Comparison of ENCODE assay signal across 23 cellular contexts in the genomic region with DNA sequence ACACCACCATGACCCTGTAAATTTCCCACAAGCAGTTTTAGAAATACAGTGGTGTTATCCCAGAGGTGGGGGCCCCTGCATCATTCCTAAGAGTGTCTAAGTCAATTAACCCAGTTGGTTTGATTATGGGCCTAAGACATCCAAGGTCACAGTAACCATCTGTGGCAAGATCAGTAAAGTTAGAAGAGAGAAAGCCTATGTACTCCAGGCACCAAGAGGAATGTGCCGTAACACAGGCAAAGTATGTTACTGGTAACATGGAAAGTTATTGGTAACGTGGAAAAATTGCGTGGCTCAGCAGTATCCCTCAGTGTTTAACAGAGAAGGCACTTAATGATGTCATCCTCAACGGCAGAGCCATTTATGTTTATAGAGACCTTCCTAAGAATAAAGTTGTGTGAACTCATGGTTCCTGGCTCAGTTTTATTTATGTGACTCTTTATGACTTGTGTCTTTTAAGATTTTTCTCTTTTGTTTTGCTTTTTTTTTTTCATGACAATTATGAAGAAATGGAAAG.
DNase-seq lines count a peak whose midpoint lies in the region; ATAC-seq and TF ChIP-seq lines count a peak whose summit lies in the region.
"Had no signal": no experiment of that assay in that cellular context is flagged by ENCODE, and none has a peak within 500 bp of the region (broad histone marks: within the 10 kb centered on the region; RNA-seq: fewer than 3 reads in every experiment).

No MANE protein-coding gene starts in this region.

- no peak overlapping the region for H3K4me2 ChIP-seq in GM23248 (ENCODE audit: unreplicated experiment)
- no peak overlapping the region for H3K4me2 ChIP-seq in fibroblast of lung (ENCODE audit: extremely low read depth, insufficient read depth, low read length)
- H3K4me2 ChIP-seq in trophoblast cell (ENCODE audit: low read length) = no peak overlapping the region
- H3K4me2 ChIP-seq: KMS-11 had no signal

- H3K79me1 ChIP-seq in trophoblast cell (ENCODE audit: low read length) = peaks cover 2% of the 10 kb centered on the region

- H3K23ac ChIP-seq in trophoblast cell (ENCODE audit: low read length) = peak overlapping the region; percentile 55

- H3K9ac ChIP-seq in GM23248 (no peak overlapping the region), fibroblast of lung (ENCODE audit: insufficient read depth, low read length) (no peak overlapping the region), trophoblast cell (ENCODE audit: low read length) (no peak overlapping the region)
- H3K9ac ChIP-seq: KMS-11 had no signal

- no peak overlapping the region for H2BK5ac ChIP-seq in trophoblast cell (ENCODE audit: low read depth, low read length, poor library complexity)

- TF ChIP-seq CTCF in fibroblast of lung (conservative IDR thresholded peaks at IDR 0.05 in 1 of 2, IDR thresholded peaks at IDR 0.05 in 1 of 2; ENCODE audit: low read depth in 1 of 2, low read length in 2 of 2) = no peak

- no peaks in the 10 kb centered on the region for H3K9me3 ChIP-seq in GM23248 (ENCODE audit: low read depth)
- H3K9me3 ChIP-seq in SJSA1 (replicated peaks) = no peaks in the 10 kb centered on the region
- H3K9me3 ChIP-seq in fibroblast of lung (ENCODE audit: control insufficient read depth, insufficient read depth, low read depth, low read length) = no peaks in the 10 kb centered on the region
- H3K9me3 ChIP-seq in trophoblast cell (ENCODE audit: insufficient read depth, low read depth, low read length) = no peaks in the 10 kb centered on the region
- H3K9me3 ChIP-seq: ovary, right atrium auricular region, suprapubic skin had no signal

- no peak overlapping the region for H4K91ac ChIP-seq in trophoblast cell (ENCODE audit: low read depth, low read length)

- no peak for ATAC-seq in HG02759 (IDR thresholded peaks at IDR 0.05; ENCODE audit: unreplicated experiment)
- ATAC-seq: stimulated activated naive B cell treated with anti-CD40 and anti-IgM and Interleukin-4, amounts not matched to agents 10 μg/mL and 1 μg/mL and 100 μg/mL, for 72 hours had no signal

- DNase-seq in GM23248 (no peak), SJSA1 (ENCODE audit: low read depth in 1 of 2, low spot score in 2 of 2) (peak in 1 of 2 experiments; percentile 36), fibroblast of lung (ENCODE audit: low read depth in 2 of 2) (peak; percentile 36 to 45), trophoblast cell (no peak), dedifferentiated amniotic fluid mesenchymal stem cell (ENCODE audit: extremely low spot score) (no peak), NCI-H2081 (lab: John Stamatoyannopoulos, UW) (no peak), T-helper 2 cell (no peak)
- DNase-seq: activated CD4-positive, alpha-beta T cell treated with anti-CD3 and anti-CD28 coated beads, Interleukin-2, amount 10 ng/mL, durations not matched to agents 24 days and 14 days; activated naive CD4-positive, alpha-beta T cell treated with anti-CD3 and anti-CD28 coated beads for 36 hours; amniotic stem cell; Calu3; cortex of kidney; NCI-H1694; NCI-H2171; NCI-H524; ovary; stimulated activated CD4-positive, alpha-beta T cell treated with anti-CD3 and anti-CD28 coated beads, Interleukin-12 subunit alpha, Interleukin-12 subunit beta, amount 100 ng/mL, for 4 hours; stimulated activated CD4-positive, alpha-beta T cell treated with anti-CD3 and anti-CD28 coated beads, Interleukin-4, amount 100 ng/mL, for 24 hours; stimulated activated naive B cell treated with anti-CD40 and anti-IgM and Interleukin-4, amounts not matched to agents 10 μg/mL and 1 μg/mL and 100 μg/mL, for 72 hours had no signal

- no peak overlapping the region for H4K8ac ChIP-seq in trophoblast cell (ENCODE audit: low read depth, low read length)

- H2AFZ ChIP-seq in GM23248 (no peak overlapping the region), fibroblast of lung (ENCODE audit: low read length) (no peak overlapping the region), trophoblast cell (ENCODE audit: insufficient read depth, low read length, poor library complexity) (no peak overlapping the region)

- H2BK12ac ChIP-seq in trophoblast cell (ENCODE audit: low read length) = no peak overlapping the region

- no peaks in the 10 kb centered on the region for H3K36me3 ChIP-seq in GM23248 (ENCODE audit: low read depth)
- no peaks in the 10 kb centered on the region for H3K36me3 ChIP-seq in SJSA1
- no peaks in the 10 kb centered on the region for H3K36me3 ChIP-seq in fibroblast of lung (ENCODE audit: control insufficient read depth, insufficient read depth, low read length)
- no peaks in the 10 kb centered on the region for H3K36me3 ChIP-seq in trophoblast cell (ENCODE audit: control insufficient read depth in 1 of 2, insufficient read depth in 2 of 2, low read length in 2 of 2)
- H3K36me3 ChIP-seq: ovary, right atrium auricular region, suprapubic skin had no signal

- H3K18ac ChIP-seq in trophoblast cell (ENCODE audit: low read length) = no peak overlapping the region

- no peaks in the 10 kb centered on the region for H3K9me2 ChIP-seq in GM23248 (ENCODE audit: insufficient read depth)

- H3K4me3 ChIP-seq in GM23248 (no peak overlapping the region), SJSA1 (no peak overlapping the region), fibroblast of lung (replicated peaks in 1 of 4; ENCODE audit: control extremely low read depth in 1 of 4, insufficient read depth in 1 of 4, low read depth in 3 of 4, low read length in 4 of 4) (no peak overlapping the region), trophoblast cell (ENCODE audit: low read depth, low read length) (no peak overlapping the region)
- H3K4me3 ChIP-seq: ovary, right atrium auricular region, suprapubic skin had no signal

- H3F3A ChIP-seq in GM23248 (ENCODE audit: insufficient read depth) = peaks cover 21% of the 10 kb centered on the region

- H3K4me1 ChIP-seq in GM23248 (ENCODE audit: insufficient read depth) (peaks cover 29% of the 10 kb centered on the region), SJSA1 (replicated peaks) (peaks cover 34% of the 10 kb centered on the region), fibroblast of lung (ENCODE audit: control insufficient read depth, extremely low read depth, insufficient read depth, low read length) (peaks cover 4% of the 10 kb centered on the region), trophoblast cell (ENCODE audit: control insufficient read depth in 1 of 2, insufficient read depth in 2 of 2, low read length in 2 of 2) (no peaks in the 10 kb centered on the region)
- H3K4me1 ChIP-seq: right atrium auricular region, suprapubic skin had no signal

- H3K27ac ChIP-seq in GM23248 = peak overlapping the region; percentile 24
- H3K27ac ChIP-seq in SJSA1 = peak overlapping the region; percentile 25; the same call in 1 of the 2 replicates
- H3K27ac ChIP-seq in fibroblast of lung (ENCODE audit: insufficient read depth, low read length) = no peak overlapping the region
- H3K27ac ChIP-seq in trophoblast cell (ENCODE audit: low read depth, low read length) = no peak overlapping the region
- H3K27ac ChIP-seq: KMS-11, ovary, right atrium auricular region, suprapubic skin had no signal

- no peak overlapping the region for H4K12ac ChIP-seq in trophoblast cell (ENCODE audit: low read depth, low read length)

- H3K14ac ChIP-seq in trophoblast cell (ENCODE audit: low read length) = no peak overlapping the region

- H4K20me1 ChIP-seq in GM23248 (ENCODE audit: insufficient read depth) (no peaks in the 10 kb centered on the region), fibroblast of lung (ENCODE audit: control insufficient read depth, extremely low read depth, insufficient read depth, low read length) (no peaks in the 10 kb centered on the region)

- no peaks in the 10 kb centered on the region for H3K79me2 ChIP-seq in GM23248 (ENCODE audit: insufficient read depth)
- H3K79me2 ChIP-seq in fibroblast of lung (ENCODE audit: control insufficient read depth, insufficient read depth, low read length) = no peaks in the 10 kb centered on the region
- no peaks in the 10 kb centered on the region for H3K79me2 ChIP-seq in trophoblast cell (ENCODE audit: control insufficient read depth, insufficient read depth, low read length, poor library complexity)

- no peak overlapping the region for H3K4ac ChIP-seq in trophoblast cell (ENCODE audit: low read depth, low read length)

- no peak overlapping the region for H2BK120ac ChIP-seq in trophoblast cell (ENCODE audit: insufficient read depth, low read length, poor library complexity)

- H2AK5ac ChIP-seq in trophoblast cell (ENCODE audit: low read length) = no peak overlapping the region

- H3K27me3 ChIP-seq in GM23248 (replicated peaks; ENCODE audit: insufficient read depth) (no peaks in the 10 kb centered on the region), SJSA1 (replicated peaks) (no peaks in the 10 kb centered on the region), fibroblast of lung (ENCODE audit: control insufficient read depth, insufficient read depth, low read length) (no peaks in the 10 kb centered on the region), trophoblast cell (ENCODE audit: insufficient read depth, low read length) (no peaks in the 10 kb centered on the region)
- H3K27me3 ChIP-seq: ovary, right atrium auricular region, suprapubic skin had no signal

- in situ Hi-C loops in GM23248 (cut with MboI) = loop anchor here (10.0 to 25.0 kb wide), 2 partner anchors 404 to 866 kb away; no protein-coding TSS in a partner anchor

- WGBS in GM23248 (ENCODE audit: low coverage in 1 of 2, low lambda C conversion rate in 2 of 2, missing lambda C conversion rate in 2 of 2), 2 experiments = 90 to 92% methylated on average over 4 of the region's 4 CpGs
- no CpG with 5 or more reads among the region's 4 CpGs for WGBS in trophoblast cell (ENCODE audit: extremely low coverage, insufficient coverage, insufficient read length)

Comparison
In these comparisons a context has a peak if more than half of its experiments do, and no peak if none do; other contexts are left out.
1. DNase-seq: peak in fibroblast of lung (2 of 2); none in GM23248 (single experiment), trophoblast cell (0 of 2), dedifferentiated amniotic fluid mesenchymal stem cell (single experiment), NCI-H2081 (0 of 2) and T-helper 2 cell (0 of 5).
2. H3K27ac ChIP-seq: peak in GM23248 (single experiment) and SJSA1 (single experiment); none in fibroblast of lung (single experiment) and trophoblast cell (single experiment).